Comparison of ENCODE assay signal across 17 cellular contexts in genomic region chr6:342832-343179, GRCh38. TPM values are rescaled to one million over a fixed set of nuclear protein-coding genes. Genes with fewer than 3 reads are reported as not detected.
DNase-seq lines count a peak whose midpoint lies in the region; ATAC-seq and TF ChIP-seq lines count a peak whose summit lies in the region.
"Had no signal": no experiment of that assay in that cellular context is flagged by ENCODE, and none has a peak within 500 bp of the region (broad histone marks: within the 10 kb centered on the region; RNA-seq: fewer than 3 reads in every experiment).

No MANE protein-coding gene starts in this region.

- POLR2A ChIA-PET in activated CD8-positive, alpha-beta T cell treated with anti-CD3 and anti-CD28 coated beads, Interleukin-2, amount 10 ng/mL, durations not matched to agents 7 days and 5 days (lab: Charles Lee), result interaction anchor here (0.9 to 1.4 kb wide), 2 partner anchors 9 to 206 kb away, joined by 3 read pairs; no protein-coding TSS in a partner anchor
- POLR2A ChIA-PET in activated CD8-positive, alpha-beta T cell treated with anti-CD3 and anti-CD28 coated beads for 36 hours (lab: Charles Lee), result interaction anchor here (0.9 to 7.1 kb wide), 2 partner anchors 48 to 55 kb away, joined by 3 to 61 read pairs; partner anchors contain the start of gene IRF4
- POLR2A ChIA-PET in HEK293 (lab: Yijun Ruan, JAX), result no interaction called here

- peaks cover 71% of the 10 kb centered on the region for H3K4me1 Mint-ChIP-seq in activated CD8-positive, alpha-beta T cell treated with anti-CD3 and anti-CD28 coated beads, Interleukin-2, amount 10 ng/mL, durations not matched to agents 7 days and 5 days (ENCODE audit: low read depth)
- peaks cover 45% of the 10 kb centered on the region for H3K4me1 Mint-ChIP-seq in activated CD8-positive, alpha-beta T cell treated with anti-CD3 and anti-CD28 coated beads for 36 hours (ENCODE audit: low read depth)
- H3K4me1 Mint-ChIP-seq in effector memory CD8-positive, alpha-beta T cell (ENCODE audit: low read depth in 2 of 2), result peaks cover 36 to 45% of the 10 kb centered on the region in 2 donors
- peaks cover 84% of the 10 kb centered on the region for H3K4me1 Mint-ChIP-seq in stimulated activated memory B cell treated with anti-CD40 and anti-IgM and Interleukin-4, amounts not matched to agents 10 μg/mL and 1 μg/mL and 100 μg/mL, for 72 hours

- H3K36me3 Mint-ChIP-seq in activated CD8-positive, alpha-beta T cell treated with anti-CD3 and anti-CD28 coated beads, Interleukin-2, amount 10 ng/mL, durations not matched to agents 7 days and 5 days (ENCODE audit: low read depth), result peaks cover 14% of the 10 kb centered on the region
- peaks cover 18% of the 10 kb centered on the region for H3K36me3 Mint-ChIP-seq in activated CD8-positive, alpha-beta T cell treated with anti-CD3 and anti-CD28 coated beads for 36 hours (ENCODE audit: low read depth)
- no peaks in the 10 kb centered on the region for H3K36me3 Mint-ChIP-seq in effector memory CD8-positive, alpha-beta T cell (ENCODE audit: insufficient read depth)
- H3K36me3 Mint-ChIP-seq in stimulated activated memory B cell treated with anti-CD40 and anti-IgM and Interleukin-4, amounts not matched to agents 10 μg/mL and 1 μg/mL and 100 μg/mL, for 72 hours, result peaks cover 43% of the 10 kb centered on the region

- no peak overlapping the region for H3K27ac ChIP-seq in HEK293 (ENCODE audit: extremely low read depth, low read depth, low read length)
- H3K27ac ChIP-seq: 22Rv1 had no signal

- no peak for ATAC-seq in activated CD8-positive, alpha-beta T cell treated with anti-CD3 and anti-CD28 coated beads, Interleukin-2, amount 10 ng/mL, durations not matched to agents 7 days and 5 days
- ATAC-seq in activated CD8-positive, alpha-beta T cell treated with anti-CD3 and anti-CD28 coated beads for 36 hours, result no peak
- ATAC-seq in effector memory CD8-positive, alpha-beta T cell (replicated peaks), result no peak
- ATAC-seq in stimulated activated memory B cell treated with anti-CD40 and anti-IgM and Interleukin-4, amounts not matched to agents 10 μg/mL and 1 μg/mL and 100 μg/mL, for 72 hours, result no peak
- no peak for ATAC-seq in HG03460 (IDR thresholded peaks at IDR 0.05; ENCODE audit: unreplicated experiment)
- ATAC-seq: HCT116 had no signal

- no peaks in the 10 kb centered on the region for H3K36me3 ChIP-seq in HEK293 (ENCODE audit: control insufficient read depth in 2 of 2, insufficient read depth in 1 of 2, low read length in 2 of 2)

- no peaks in the 10 kb centered on the region for H3K27me3 Mint-ChIP-seq in activated CD8-positive, alpha-beta T cell treated with anti-CD3 and anti-CD28 coated beads, Interleukin-2, amount 10 ng/mL, durations not matched to agents 7 days and 5 days (ENCODE audit: low read depth)
- H3K27me3 Mint-ChIP-seq in activated CD8-positive, alpha-beta T cell treated with anti-CD3 and anti-CD28 coated beads for 36 hours, result no peaks in the 10 kb centered on the region
- no peaks in the 10 kb centered on the region for H3K27me3 Mint-ChIP-seq in effector memory CD8-positive, alpha-beta T cell
- H3K27me3 Mint-ChIP-seq in stimulated activated memory B cell treated with anti-CD40 and anti-IgM and Interleukin-4, amounts not matched to agents 10 μg/mL and 1 μg/mL and 100 μg/mL, for 72 hours, result no peaks in the 10 kb centered on the region

- peak overlapping the region; percentile 73 for H3K27ac Mint-ChIP-seq in activated CD8-positive, alpha-beta T cell treated with anti-CD3 and anti-CD28 coated beads, Interleukin-2, amount 10 ng/mL, durations not matched to agents 7 days and 5 days
- H3K27ac Mint-ChIP-seq in activated CD8-positive, alpha-beta T cell treated with anti-CD3 and anti-CD28 coated beads for 36 hours, result no peak overlapping the region
- H3K27ac Mint-ChIP-seq in effector memory CD8-positive, alpha-beta T cell, result peak overlapping the region; percentile 32 to 83
- H3K27ac Mint-ChIP-seq in stimulated activated memory B cell treated with anti-CD40 and anti-IgM and Interleukin-4, amounts not matched to agents 10 μg/mL and 1 μg/mL and 100 μg/mL, for 72 hours, result peak overlapping the region; percentile 85

- no peaks in the 10 kb centered on the region for H3K9me3 ChIP-seq in HEK293 (ENCODE audit: control insufficient read depth, insufficient read depth, low read depth, low read length)

- no peak overlapping the region for H3K4me3 ChIP-seq in HEK293 (ENCODE audit: low read depth, low read length)

- H3K4me3 Mint-ChIP-seq in activated CD8-positive, alpha-beta T cell treated with anti-CD3 and anti-CD28 coated beads, Interleukin-2, amount 10 ng/mL, durations not matched to agents 7 days and 5 days, result no peak overlapping the region
- H3K4me3 Mint-ChIP-seq in activated CD8-positive, alpha-beta T cell treated with anti-CD3 and anti-CD28 coated beads for 36 hours, result no peak overlapping the region
- peak overlapping the region in 1 of 2 donors; percentile 65 for H3K4me3 Mint-ChIP-seq in effector memory CD8-positive, alpha-beta T cell
- no peak overlapping the region for H3K4me3 Mint-ChIP-seq in stimulated activated memory B cell treated with anti-CD40 and anti-IgM and Interleukin-4, amounts not matched to agents 10 μg/mL and 1 μg/mL and 100 μg/mL, for 72 hours
- H3K4me3 Mint-ChIP-seq: CD14-positive monocyte; CD8-positive, alpha-beta T cell had no signal

- intact Hi-C loops in activated CD8-positive, alpha-beta T cell treated with anti-CD3 and anti-CD28 coated beads for 36 hours (cut with micrococcal nuclease), result loop anchor here (5.0 kb wide), 1 partner anchor 44 kb away; no protein-coding TSS in a partner anchor

- no peaks in the 10 kb centered on the region for H3K9me3 Mint-ChIP-seq in activated CD8-positive, alpha-beta T cell treated with anti-CD3 and anti-CD28 coated beads, Interleukin-2, amount 10 ng/mL, durations not matched to agents 7 days and 5 days (ENCODE audit: insufficient read depth)
- H3K9me3 Mint-ChIP-seq in activated CD8-positive, alpha-beta T cell treated with anti-CD3 and anti-CD28 coated beads for 36 hours, result no peaks in the 10 kb centered on the region
- no peaks in the 10 kb centered on the region for H3K9me3 Mint-ChIP-seq in effector memory CD8-positive, alpha-beta T cell
- no peaks in the 10 kb centered on the region for H3K9me3 Mint-ChIP-seq in stimulated activated memory B cell treated with anti-CD40 and anti-IgM and Interleukin-4, amounts not matched to agents 10 μg/mL and 1 μg/mL and 100 μg/mL, for 72 hours
- H3K9me3 Mint-ChIP-seq: CD8-positive, alpha-beta T cell had no signal

- no peak for DNase-seq in activated CD8-positive, alpha-beta T cell treated with anti-CD3 and anti-CD28 coated beads, Interleukin-2, amount 10 ng/mL, durations not matched to agents 7 days and 5 days
- DNase-seq in activated CD8-positive, alpha-beta T cell treated with anti-CD3 and anti-CD28 coated beads for 36 hours, result no peak
- no peak for DNase-seq in effector memory CD8-positive, alpha-beta T cell
- no peak for DNase-seq in GM20000 (ENCODE audit: low spot score)
- DNase-seq: CD8-positive, alpha-beta T cell; COR-L47; DMS53; GF-D8; IMR-90 had no signal

- CTCF ChIA-PET in activated CD8-positive, alpha-beta T cell treated with anti-CD3 and anti-CD28 coated beads, Interleukin-2, amount 10 ng/mL, durations not matched to agents 7 days and 5 days (lab: Charles Lee), result interaction anchor here (2.0 kb wide), 1 partner anchor 153 kb away, joined by 11 read pairs; no protein-coding TSS in a partner anchor
- CTCF ChIA-PET in activated CD8-positive, alpha-beta T cell treated with anti-CD3 and anti-CD28 coated beads for 36 hours (lab: Charles Lee), result interaction anchor here (0.8 kb wide), 1 partner anchor 9 kb away, joined by 3 read pairs; no protein-coding TSS in a partner anchor
- CTCF ChIA-PET in HEK293 (lab: Yijun Ruan, JAX), result interaction anchor here (1.5 kb wide), 1 partner anchor 8 kb away, joined by 7 read pairs; no protein-coding TSS in a partner anchor

- no peak for TF ChIP-seq CTCF in activated CD8-positive, alpha-beta T cell treated with anti-CD3 and anti-CD28 coated beads for 36 hours (IDR thresholded peaks at IDR 0.05)
- TF ChIP-seq CTCF in HEK293 (tag by site-specific recombination; IDR thresholded peaks at IDR 0.05) (no peak), GM20000 (IDR thresholded peaks at IDR 0.05; ENCODE audit: extremely low read depth, missing control alignments) (no peak)

- H3K4me1 ChIP-seq in HEK293 (ENCODE audit: control insufficient read depth, insufficient read depth, low read length), result no peaks in the 10 kb centered on the region

TF ChIP-seq in HEK293, 187 proteins besides CTCF, POLR2A, EP300 and RAD21:
- TF ChIP-seq ZNF560 (tag by site-specific recombination; IDR thresholded peaks at IDR 0.05; ENCODE audit: borderline replicate concordance) (0 out of 2 replicates have a peak, but pooled peaks have one; percentile 14), ZNF777 (tag by site-specific recombination; IDR thresholded peaks at IDR 0.05; ENCODE audit: borderline replicate concordance) (no peak)
TF ChIP-seq in HEK293: peak in this region for 1.

RNA-seq across cellular contexts. Expression of gene IRF4, which starts 48.7 kb away (rescaled TPM):
- total RNA-seq in activated CD8-positive, alpha-beta T cell treated with anti-CD3 and anti-CD28 coated beads, Interleukin-2, amount 10 ng/mL, durations not matched to agents 7 days and 5 days, result 10 to 100 TPM; 91.2 to 95.2 TPM
- 100 to 1,000 TPM; 409 to 439 TPM for total RNA-seq in activated CD8-positive, alpha-beta T cell treated with anti-CD3 and anti-CD28 coated beads for 36 hours
- total RNA-seq: H4, HT-29, IMR-90 had no signal

RNA-seq across cellular contexts. Expression of gene DUSP22, which starts 50.5 kb away (rescaled TPM):
- 10 to 100 TPM; 32.6 to 33.2 TPM for total RNA-seq in activated CD8-positive, alpha-beta T cell treated with anti-CD3 and anti-CD28 coated beads, Interleukin-2, amount 10 ng/mL, durations not matched to agents 7 days and 5 days
- 10 to 100 TPM; 32.5 to 34.2 TPM for total RNA-seq in activated CD8-positive, alpha-beta T cell treated with anti-CD3 and anti-CD28 coated beads for 36 hours

Comparison
In these comparisons a context has a peak if more than half of its experiments do, and no peak if none do; other contexts are left out.
1. RNA of gene IRF4, which starts 48.7 kb away (total RNA-seq): 409 to 439 TPM in activated CD8-positive, alpha-beta T cell treated with anti-CD3 and anti-CD28 coated beads for 36 hours; 91.2 to 95.2 TPM in activated CD8-positive, alpha-beta T cell treated with anti-CD3 and anti-CD28 coated beads, Interleukin-2, amount 10 ng/mL, durations not matched to agents 7 days and 5 days; every median in the first group is over 4 times any median in the second.